In the genomic region with DNA sequence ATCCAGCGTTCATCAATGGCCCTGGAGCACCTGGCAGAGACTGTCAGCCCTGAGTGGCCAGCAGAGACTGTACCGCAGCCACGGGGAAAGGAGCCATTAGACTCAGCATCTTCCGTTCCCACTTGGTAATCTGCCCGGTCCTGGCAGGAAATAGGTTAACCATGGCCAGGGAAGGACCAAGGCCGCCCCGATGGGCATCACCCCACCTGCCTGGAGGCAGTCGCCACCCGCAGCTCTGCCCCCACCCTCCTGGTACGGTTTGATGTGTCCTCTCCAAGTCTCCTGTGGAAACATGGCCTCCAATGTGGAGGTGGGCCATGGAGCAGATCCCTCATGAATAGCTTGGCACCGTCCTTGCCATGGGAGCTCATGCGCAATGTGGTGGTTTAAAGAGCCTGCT, we compare ENCODE assay signal across 24 cellular contexts.
"Had no signal": no experiment of that assay in that cellular context is flagged by ENCODE, and none has a peak within 500 bp of the region (broad histone marks: within the 10 kb centered on the region; RNA-seq: fewer than 3 reads in every experiment).

No MANE protein-coding gene starts in this region.

- H3K27ac ChIP-seq: gastroesophageal sphincter, neural progenitor cell, sigmoid colon, tibial nerve had no signal

- H3K27ac Mint-ChIP-seq: activated CD4-positive, alpha-beta T cell treated with anti-CD3 and anti-CD28 coated beads for 36 hours; activated CD8-positive, alpha-beta memory T cell treated with anti-CD3 and anti-CD28 coated beads, Interleukin-2, amount 10 ng/mL, durations not matched to agents 7 days and 5 days; activated CD8-positive, alpha-beta T cell treated with anti-CD3 and anti-CD28 coated beads, Interleukin-2, amount 10 ng/mL, durations not matched to agents 7 days and 5 days; activated naive CD8-positive, alpha-beta T cell; activated T-helper 2 cell treated with anti-CD3 and anti-CD28 coated beads, Interferon-gamma antibody, Interleukin-2, Interleukin-4, amounts not matched to agents 10 μg/mL and 5 μg/mL and 100 μg/mL, durations not matched to agents 14 hours and 24 hours and 36 hours; effector memory CD8-positive, alpha-beta T cell; immature natural killer cell; natural killer cell; neural progenitor cell; T-helper 2 cell treated with Interferon-gamma antibody and Interleukin-4, amounts not matched to agents 5 μg/mL and 100 μg/mL, for 36 hours had no signal

- H3K4me3 ChIP-seq: gastroesophageal sphincter, neural progenitor cell, sigmoid colon, tibial nerve had no signal

- ATAC-seq: activated CD4-positive, alpha-beta T cell treated with anti-CD3 and anti-CD28 coated beads for 36 hours; activated CD8-positive, alpha-beta memory T cell treated with anti-CD3 and anti-CD28 coated beads, Interleukin-2, amount 10 ng/mL, durations not matched to agents 7 days and 5 days; activated CD8-positive, alpha-beta T cell treated with anti-CD3 and anti-CD28 coated beads, Interleukin-2, amount 10 ng/mL, durations not matched to agents 7 days and 5 days; effector memory CD8-positive, alpha-beta T cell; gastroesophageal sphincter; left colon; natural killer cell; stimulated activated naive B cell treated with anti-CD40 and anti-IgM and Interleukin-4, amounts not matched to agents 10 μg/mL and 1 μg/mL and 100 μg/mL, for 72 hours had no signal

- H3K4me1 ChIP-seq: gastroesophageal sphincter, neural progenitor cell, sigmoid colon had no signal

- H3K4me3 Mint-ChIP-seq: activated CD4-positive, alpha-beta T cell treated with anti-CD3 and anti-CD28 coated beads for 36 hours; activated CD8-positive, alpha-beta memory T cell treated with anti-CD3 and anti-CD28 coated beads, Interleukin-2, amount 10 ng/mL, durations not matched to agents 7 days and 5 days; activated CD8-positive, alpha-beta T cell treated with anti-CD3 and anti-CD28 coated beads, Interleukin-2, amount 10 ng/mL, durations not matched to agents 7 days and 5 days; activated naive CD8-positive, alpha-beta T cell; effector memory CD8-positive, alpha-beta T cell; immature natural killer cell; natural killer cell; stimulated activated naive B cell treated with anti-CD40 and anti-IgM and Interleukin-4, amounts not matched to agents 10 μg/mL and 1 μg/mL and 100 μg/mL, for 72 hours; T-helper 2 cell treated with Interferon-gamma antibody and Interleukin-4, amounts not matched to agents 5 μg/mL and 100 μg/mL, for 36 hours had no signal

- H3K36me3 Mint-ChIP-seq: activated CD8-positive, alpha-beta memory T cell treated with anti-CD3 and anti-CD28 coated beads, Interleukin-2, amount 10 ng/mL, durations not matched to agents 7 days and 5 days; immature natural killer cell; natural killer cell had no signal

- H3K27me3 Mint-ChIP-seq: activated CD4-positive, alpha-beta T cell treated with anti-CD3 and anti-CD28 coated beads for 36 hours; activated CD8-positive, alpha-beta memory T cell treated with anti-CD3 and anti-CD28 coated beads, Interleukin-2, amount 10 ng/mL, durations not matched to agents 7 days and 5 days; activated naive CD8-positive, alpha-beta T cell; effector memory CD8-positive, alpha-beta T cell; stimulated activated naive B cell treated with anti-CD40 and anti-IgM and Interleukin-4, amounts not matched to agents 10 μg/mL and 1 μg/mL and 100 μg/mL, for 72 hours had no signal

- H3K36me3 ChIP-seq: gastroesophageal sphincter, neural progenitor cell, sigmoid colon, tibial nerve had no signal

- H3K9ac ChIP-seq: neural progenitor cell had no signal

- H3K4me1 Mint-ChIP-seq: activated CD4-positive, alpha-beta T cell treated with anti-CD3 and anti-CD28 coated beads for 36 hours; neural progenitor cell had no signal

- H3K9me3 ChIP-seq: gastroesophageal sphincter, sigmoid colon, tibial nerve had no signal

- H3K9me3 Mint-ChIP-seq: activated T-helper 2 cell treated with anti-CD3 and anti-CD28 coated beads, Interferon-gamma antibody, Interleukin-2, Interleukin-4, amounts not matched to agents 10 μg/mL and 5 μg/mL and 100 μg/mL, durations not matched to agents 14 hours and 24 hours and 36 hours; effector memory CD8-positive, alpha-beta T cell; immature natural killer cell; natural killer cell; T-helper 2 cell treated with Interferon-gamma antibody and Interleukin-4, amounts not matched to agents 5 μg/mL and 100 μg/mL, for 36 hours had no signal

- H3K27me3 ChIP-seq: tibial nerve had no signal

- DNase-seq: activated CD4-positive, alpha-beta T cell treated with anti-CD3 and anti-CD28 coated beads for 36 hours; activated CD4-positive, CD25-positive, alpha-beta regulatory T cell; activated CD8-positive, alpha-beta memory T cell treated with anti-CD3 and anti-CD28 coated beads, Interleukin-2, amount 10 ng/mL, durations not matched to agents 7 days and 5 days; activated CD8-positive, alpha-beta T cell treated with anti-CD3 and anti-CD28 coated beads, Interleukin-2, amount 10 ng/mL, durations not matched to agents 7 days and 5 days; activated naive CD4-positive, alpha-beta T cell treated with Interleukin-2 at 50 U/mL for 16 hours; activated T-cell treated with anti-CD3 and anti-CD28 coated beads, Interleukin-2, amount 50 U/mL, for 48 hours; cortex of kidney; effector memory CD8-positive, alpha-beta T cell; hippocampal formation; immature natural killer cell; kidney; left colon; natural killer cell; small intestine; stimulated activated CD4-positive, alpha-beta T cell treated with anti-CD3 and anti-CD28 coated beads, Interleukin-1b, Interleukin-23, amount 100 ng/mL, for 48 hours; stimulated activated naive B cell treated with anti-CD40 and anti-IgM and Interleukin-4, amounts not matched to agents 10 μg/mL and 1 μg/mL and 100 μg/mL, for 72 hours; T-helper 1 cell had no signal
